In genomic region chr1:118185083-118185899, GRCh38 we compare ENCODE assay signal across 9 cellular contexts. TPM values are rescaled to one million over a fixed set of nuclear protein-coding genes. Genes with fewer than 3 reads are reported as not detected.
DNase-seq lines count a peak whose midpoint lies in the region; ATAC-seq and TF ChIP-seq lines count a peak whose summit lies in the region.
"Had no signal": no experiment of that assay in that cellular context is flagged by ENCODE, and none has a peak within 500 bp of the region (broad histone marks: within the 10 kb centered on the region; RNA-seq: fewer than 3 reads in every experiment).

TSS of gene SPAG17 (minus strand) at chr1:118185228. CDS start at chr1:118185157, 71 bp downstream.

- H3K9me3 ChIP-seq in skeletal muscle tissue (ENCODE audit: control insufficient read depth in 3 of 3, low read length in 3 of 3) = no peaks in the 10 kb centered on the region
- H3K9me3 ChIP-seq in A673 (ENCODE audit: low read depth, low read length, poor library complexity, severe bottlenecking) = no peaks in the 10 kb centered on the region

- TF ChIP-seq POLR2A in NB4 (IDR thresholded peaks at IDR 0.05; ENCODE audit: extremely low read depth, insufficient read length) = no peak

- no peak within 1 kb of the TSS for H3K4me3 Mint-ChIP-seq in stimulated activated effector memory CD8-positive, alpha-beta T cell treated with anti-CD3 and anti-CD28 coated beads, Interleukin-12 subunit alpha, Interleukin-12 subunit beta, amount 100 ng/mL, for 72 hours
- H3K4me3 Mint-ChIP-seq: natural killer cell had no signal

- intact Hi-C loops in A673 (cut with micrococcal nuclease; ENCODE audit: unreplicated experiment) = no loop called here

- H3K27ac ChIP-seq in brain microvascular endothelial cell (no peak within 1 kb of the TSS), skeletal muscle tissue (ENCODE audit: low read depth, low read length) (no peak within 1 kb of the TSS), A673 (ENCODE audit: low read depth, low read length, poor library complexity, severe bottlenecking) (no peak within 1 kb of the TSS)

- DNase-seq in DMS114 treated with DMSO at 0.1 percent for 48 hours (lab: John Stamatoyannopoulos, UW; ENCODE audit: unreplicated experiment) (peak; percentile 91), NB4 (ENCODE audit: low read depth) (peak; percentile 6), brain microvascular endothelial cell (peak; percentile 57), iPS-NIHi11 (ENCODE audit: low spot score) (peak; percentile 83), GOT3 (lab: John Stamatoyannopoulos, UW) (no peak), A673 (ENCODE audit: low spot score) (no peak)
- DNase-seq in stimulated activated effector memory CD8-positive, alpha-beta T cell treated with anti-CD3 and anti-CD28 coated beads, Interleukin-12 subunit alpha, Interleukin-12 subunit beta, amount 100 ng/mL, for 72 hours (ENCODE audit: low spot score in 2 of 2) = no peak
- DNase-seq: natural killer cell had no signal

- in situ Hi-C loops in brain microvascular endothelial cell (cut with HindIII; ENCODE audit: low pct_ligation_motif_present, low sequenced_read_pairs) = no loop called here

- H3K4me1 ChIP-seq in skeletal muscle tissue (ENCODE audit: control insufficient read depth in 3 of 3, insufficient read depth in 3 of 3, low read length in 3 of 3) = peaks cover 0 to 6% (median 0%) of the 10 kb centered on the region in 3 donors
- no peaks in the 10 kb centered on the region for H3K4me1 ChIP-seq in A673 (ENCODE audit: insufficient read depth, low read length, poor library complexity, severe bottlenecking)

- POLR2A ChIA-PET in A673 (lab: Charles Lee; ENCODE audit: low non-redundant PET) = no interaction called here

- peaks cover 9% of the 10 kb centered on the region for H3K9me3 Mint-ChIP-seq in stimulated activated effector memory CD8-positive, alpha-beta T cell treated with anti-CD3 and anti-CD28 coated beads, Interleukin-12 subunit alpha, Interleukin-12 subunit beta, amount 100 ng/mL, for 72 hours

- CTCF ChIA-PET in A673 (lab: Charles Lee) = no interaction called here

- no peak for ATAC-seq in stimulated activated effector memory CD8-positive, alpha-beta T cell treated with anti-CD3 and anti-CD28 coated beads, Interleukin-12 subunit alpha, Interleukin-12 subunit beta, amount 100 ng/mL, for 72 hours

- no peaks in the 10 kb centered on the region for H3K4me1 Mint-ChIP-seq in stimulated activated effector memory CD8-positive, alpha-beta T cell treated with anti-CD3 and anti-CD28 coated beads, Interleukin-12 subunit alpha, Interleukin-12 subunit beta, amount 100 ng/mL, for 72 hours

- peak within 1 kb of the TSS in 1 of 3 donors; percentile 42 for H3K9ac ChIP-seq in skeletal muscle tissue (ENCODE audit: low read depth in 1 of 3, low read length in 3 of 3)

- no peaks in the 10 kb centered on the region for H3K36me3 Mint-ChIP-seq in stimulated activated effector memory CD8-positive, alpha-beta T cell treated with anti-CD3 and anti-CD28 coated beads, Interleukin-12 subunit alpha, Interleukin-12 subunit beta, amount 100 ng/mL, for 72 hours
- H3K36me3 Mint-ChIP-seq: natural killer cell had no signal

- BruUV-seq in A673 (replicated peaks; lab: Mats Ljungman, UMichigan) = no TSS peak

- TF ChIP-seq CTCF in NB4 (IDR thresholded peaks at IDR 0.05; ENCODE audit: low read depth, low read length) = no peak
- TF ChIP-seq CTCF in brain microvascular endothelial cell (IDR thresholded peaks at IDR 0.05; ENCODE audit: low read depth, low read length, missing control alignments) = peak; percentile 61
- no peak for TF ChIP-seq CTCF in A673 (conservative IDR thresholded peaks at IDR 0.05; ENCODE audit: low read depth, low read length)

- H3K27ac Mint-ChIP-seq in stimulated activated effector memory CD8-positive, alpha-beta T cell treated with anti-CD3 and anti-CD28 coated beads, Interleukin-12 subunit alpha, Interleukin-12 subunit beta, amount 100 ng/mL, for 72 hours = no peak within 1 kb of the TSS
- H3K27ac Mint-ChIP-seq: natural killer cell had no signal

- no peaks in the 10 kb centered on the region for H3K27me3 ChIP-seq in brain microvascular endothelial cell (replicated peaks)
- H3K27me3 ChIP-seq in skeletal muscle tissue (ENCODE audit: control insufficient read depth in 3 of 3, insufficient read depth in 3 of 3, low read length in 3 of 3) = no peaks in the 10 kb centered on the region
- no peaks in the 10 kb centered on the region for H3K27me3 ChIP-seq in A673 (replicated peaks; ENCODE audit: insufficient read depth, low read depth, low read length, poor library complexity)

- H3K4me3 ChIP-seq in NB4 (ENCODE audit: low read depth, low read length) (no peak within 1 kb of the TSS), brain microvascular endothelial cell (ENCODE audit: low read depth, low read length) (peak within 1 kb of the TSS; percentile 53), skeletal muscle tissue (ENCODE audit: low read length in 3 of 3) (peak within 1 kb of the TSS; percentile 56 to 63 (median 56)), A673 (ENCODE audit: low read depth, low read length, poor library complexity, severe bottlenecking) (no peak within 1 kb of the TSS)

- H3K36me3 ChIP-seq in brain microvascular endothelial cell (replicated peaks) (no peaks in the 10 kb centered on the region), skeletal muscle tissue (ENCODE audit: control insufficient read depth in 3 of 3, insufficient read depth in 3 of 3, low read length in 3 of 3) (no peaks in the 10 kb centered on the region), A673 (ENCODE audit: insufficient read depth, low read length, poor library complexity, severe bottlenecking) (no peaks in the 10 kb centered on the region)

RNA-seq across cellular contexts. Expression of gene SPAG17, which starts in this region (rescaled TPM):
- total RNA-seq in skeletal muscle tissue (0.52 TPM), A673 (2021) (not detected in 2 replicates)
- total RNA-seq: natural killer cell had no signal

Comparison
In these comparisons a context has a peak if more than half of its experiments do, and no peak if none do; other contexts are left out.
1. DNase-seq: peak in DMS114 treated with DMSO at 0.1 percent for 48 hours (single experiment), NB4 (single experiment), brain microvascular endothelial cell (single experiment) and iPS-NIHi11 (single experiment); none in GOT3 (single experiment), A673 (single experiment) and stimulated activated effector memory CD8-positive, alpha-beta T cell treated with anti-CD3 and anti-CD28 coated beads, Interleukin-12 subunit alpha, Interleukin-12 subunit beta, amount 100 ng/mL, for 72 hours (0 of 2).
2. H3K4me3 ChIP-seq: peak in brain microvascular endothelial cell (single experiment) and skeletal muscle tissue (3 of 3); none in NB4 (single experiment) and A673 (single experiment).